8 cellular contexts compared by ENCODE assay signal in the genomic region with DNA sequence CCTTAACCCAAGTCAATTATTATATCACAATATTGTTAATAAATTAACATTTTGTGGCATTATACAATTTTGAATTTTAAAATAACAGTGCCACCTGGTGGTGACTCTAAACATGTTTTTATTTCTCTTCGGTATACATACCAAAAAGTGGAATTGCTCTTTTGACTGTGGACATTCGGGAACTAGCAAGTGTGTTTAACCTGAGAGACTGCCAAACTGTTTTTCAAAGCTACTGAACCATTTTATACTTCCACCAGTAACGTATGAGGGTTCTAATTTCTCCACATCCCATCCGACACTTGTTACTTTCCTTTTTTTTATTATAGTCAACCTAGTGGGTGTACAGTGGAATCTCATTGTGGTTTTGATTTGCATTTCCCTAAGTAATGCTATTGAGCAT. TPM values are rescaled to one million over a fixed set of nuclear protein-coding genes. Genes with fewer than 3 reads are reported as not detected.
DNase-seq lines count a peak whose midpoint lies in the region; ATAC-seq and TF ChIP-seq lines count a peak whose summit lies in the region.

No MANE protein-coding gene starts in this region.

- no peaks in the 10 kb centered on the region for H3K36me3 ChIP-seq in Panc1 (ENCODE audit: control insufficient read depth, insufficient read depth, low read length)
- H3K36me3 ChIP-seq in ovary, result no peaks in the 10 kb centered on the region

- POLR2A ChIA-PET in CD4-positive, alpha-beta T cell (lab: Charles Lee), result interaction anchor here (1.1 to 1.2 kb wide), 2 partner anchors 16 to 18 kb away, joined by 3 read pairs; partner anchors contain the start of gene HSDL2
- POLR2A ChIA-PET in Panc1 (lab: Charles Lee), result no interaction called here

- no peak overlapping the region for H3K4me3 ChIP-seq in Panc1 (ENCODE audit: low read depth in 2 of 2, low read length in 2 of 2)
- no peak overlapping the region for H3K4me3 ChIP-seq in ovary

- no peak for DNase-seq in CD4-positive, alpha-beta T cell
- DNase-seq in HFFc6, result peak; percentile 48
- no peak for DNase-seq in Panc1 (ENCODE audit: low read depth, low spot score)
- peak; percentile 64 to 78 for DNase-seq in erythroblast (lab: John Stamatoyannopoulos, UW)
- no peak for DNase-seq in ovary
- DNase-seq in mucosa of gallbladder (ENCODE audit: low spot score), result no peak

- CTCF ChIA-PET in CD4-positive, alpha-beta T cell (lab: Charles Lee), result interaction anchor here (0.6 to 4.0 kb wide), 6 partner anchors 18 to 287 kb away, joined by 3 to 21 read pairs (median 4); partner anchors contain the start of gene HSDL2
- CTCF ChIA-PET in Panc1 (lab: Charles Lee), result interaction anchor here (0.8 to 1.2 kb wide), 2 partner anchors 249 to 275 kb away, joined by 3 to 6 read pairs; no protein-coding TSS in a partner anchor

- H3K27me3 Mint-ChIP-seq in CD4-positive, alpha-beta T cell, result no peaks in the 10 kb centered on the region
- no peaks in the 10 kb centered on the region; the same call in 1 of the 2 replicates for H3K27me3 Mint-ChIP-seq in HFFc6 (ENCODE audit: insufficient read depth)

- intact Hi-C loops in CD4-positive, alpha-beta T cell (cut with DNase I, micrococcal nuclease), result loop anchor here (1.0 to 10.0 kb wide), 5 partner anchors 248 to 603 kb away; no protein-coding TSS in a partner anchor
- intact Hi-C loops in Panc1 (cut with micrococcal nuclease; ENCODE audit: unreplicated experiment) (no loop called here), ovary (cut with DNase I) (loop anchor here in 2 of 4 donors (5.0 to 10.0 kb wide), 2 partner anchors 264 to 267 kb away; no protein-coding TSS in a partner anchor)

- no peaks in the 10 kb centered on the region for H3K4me1 ChIP-seq in Panc1 (ENCODE audit: control insufficient read depth, insufficient read depth, low read length)
- H3K4me1 ChIP-seq in ovary (ENCODE audit: insufficient read depth), result no peaks in the 10 kb centered on the region

- no peak for TF ChIP-seq EP300 in ovary (IDR thresholded peaks at IDR 0.05)

- H3K27ac ChIP-seq in CD4-positive, alpha-beta T cell (ENCODE audit: low read depth, low read length), result no peak overlapping the region
- H3K27ac ChIP-seq in Panc1 (ENCODE audit: low read length), result no peak overlapping the region
- H3K27ac ChIP-seq in ovary, result no peak overlapping the region

- BruUV-seq in Panc1 (replicated peaks; lab: Mats Ljungman, UMichigan), result no TSS peak

- in situ Hi-C loops in Panc1 (cut with HindIII; ENCODE audit: low pct_unique_long_range_greater_than_20kb, low sequenced_read_pairs), result no loop called here

- TF ChIP-seq POLR2A in erythroblast (IDR thresholded peaks at IDR 0.05; ENCODE audit: low read length), result no peak
- no peak for TF ChIP-seq POLR2A in ovary (IDR thresholded peaks at IDR 0.05)

- peak; percentile 86 for TF ChIP-seq CTCF in CD4-positive, alpha-beta T cell (IDR thresholded peaks at IDR 0.05)
- TF ChIP-seq CTCF in HFFc6 (IDR thresholded peaks at IDR 0.05), result peak; percentile 90
- peak; percentile 38; the same call in 1 of the 2 replicates for TF ChIP-seq CTCF in Panc1 (IDR thresholded peaks at IDR 0.05)
- peak; percentile 18 to 66 (median 65) for TF ChIP-seq CTCF in ovary (IDR thresholded peaks at IDR 0.05)

- H3K27me3 ChIP-seq in CD4-positive, alpha-beta T cell (ENCODE audit: control insufficient read depth, insufficient read depth, low read length), result no peaks in the 10 kb centered on the region
- H3K27me3 ChIP-seq in Panc1 (ENCODE audit: control insufficient read depth, insufficient read depth, low read length) (no peaks in the 10 kb centered on the region), ovary (no peaks in the 10 kb centered on the region)

- no peaks in the 10 kb centered on the region for H3K9me3 ChIP-seq in CD4-positive, alpha-beta T cell (ENCODE audit: control insufficient read depth, low read length)
- H3K9me3 ChIP-seq in Panc1 (ENCODE audit: control insufficient read depth, insufficient read depth, low read depth, low read length) (no peaks in the 10 kb centered on the region), ovary (no peaks in the 10 kb centered on the region)

- no peak for ATAC-seq in CD4-positive, alpha-beta T cell (ENCODE audit: poor library complexity)
- ATAC-seq in Panc1 (peak; percentile 51; the same call in 1 of the 2 replicates), HG03439 (IDR thresholded peaks at IDR 0.05; ENCODE audit: unreplicated experiment) (no peak), GM21576 (IDR thresholded peaks at IDR 0.05; ENCODE audit: unreplicated experiment) (no peak)

- H3K9me3 Mint-ChIP-seq in CD4-positive, alpha-beta T cell, result peaks cover 5% of the 10 kb centered on the region
- H3K9me3 Mint-ChIP-seq in HFFc6, result peaks cover 5% of the 10 kb centered on the region; the same call in 1 of the 2 replicates

- no peak overlapping the region for H3K27ac Mint-ChIP-seq in CD4-positive, alpha-beta T cell
- no peak overlapping the region for H3K27ac Mint-ChIP-seq in HFFc6

- H3K4me3 Mint-ChIP-seq in CD4-positive, alpha-beta T cell, result no peak overlapping the region
- peak overlapping the region; percentile 66 for H3K4me3 Mint-ChIP-seq in HFFc6

- WGBS in ovary, 3 donors, result 10 to 15% (median 13%) methylated on average over 4 of the region's 4 CpGs

- H3K36me3 Mint-ChIP-seq in CD4-positive, alpha-beta T cell (ENCODE audit: low read depth), result no peaks in the 10 kb centered on the region
- no peaks in the 10 kb centered on the region for H3K36me3 Mint-ChIP-seq in HFFc6 (ENCODE audit: low read depth)

- peaks cover 4% of the 10 kb centered on the region for H3K4me1 Mint-ChIP-seq in CD4-positive, alpha-beta T cell (ENCODE audit: low read depth)
- peaks cover 13% of the 10 kb centered on the region for H3K4me1 Mint-ChIP-seq in HFFc6 (ENCODE audit: low read depth)

RNA-seq across cellular contexts. Expression of gene HSDL2, which starts 18.3 kb away (rescaled TPM):
- 1 to 10 TPM; 3.8 to 4.9 TPM for total RNA-seq in CD4-positive, alpha-beta T cell
- total RNA-seq in HFFc6 (2021; fragmentation: NEBNext Ultra II Directional; extraction: Animal tissue kit (Norgen Biotek cat#: 25700)), result 10 to 100 TPM; 31.7 to 38.6 (median 33.5) TPM
- 32.2 TPM for total RNA-seq in Panc1 (2021; ENCODE audit: unreplicated experiment)
- polyA plus RNA-seq in Panc1 (2012; ENCODE audit: insufficient read length), result 26.0 TPM
- 10 to 100 TPM; 44.8 to 79.9 (median 66.1) TPM for total RNA-seq in ovary
- polyA plus RNA-seq in ovary, result 10 to 100 TPM; 51.9 to 71.6 TPM
- 40.3 TPM for total RNA-seq in mucosa of gallbladder

RNA-seq across cellular contexts. Expression of gene PTBP3, which starts 28.2 kb away (rescaled TPM):
- total RNA-seq in CD4-positive, alpha-beta T cell, result 100 to 1,000 TPM in 1 of 2 experiments, 10 to 100 TPM in 1; 100.0 to 110 TPM
- total RNA-seq in HFFc6 (2021; fragmentation: NEBNext Ultra II Directional; extraction: Animal tissue kit (Norgen Biotek cat#: 25700)), result 10 to 100 TPM; 31.1 to 52.5 (median 39.7) TPM
- 82.5 TPM for total RNA-seq in Panc1 (2021; ENCODE audit: unreplicated experiment)
- 18.1 TPM for polyA plus RNA-seq in Panc1 (2012; ENCODE audit: insufficient read length)
- 10 to 100 TPM; 27.7 to 40.2 (median 32.3) TPM for total RNA-seq in ovary
- polyA plus RNA-seq in ovary, result 10 to 100 TPM in 1 of 2 donors, 1 to 10 TPM in 1; 9.4 to 29.3 TPM
- 65.2 TPM for total RNA-seq in mucosa of gallbladder

Comparison
In these comparisons a context has a peak if more than half of its experiments do, and no peak if none do; other contexts are left out.
1. DNase-seq: peak in HFFc6 (single experiment) and erythroblast (2 of 2); none in CD4-positive, alpha-beta T cell (0 of 10), Panc1 (single experiment), ovary (0 of 5) and mucosa of gallbladder (single experiment).
2. CTCF ChIP-seq: peak in every context shown above with its lines; median percentile 90 in HFFc6; 86 in CD4-positive, alpha-beta T cell; 65 in ovary; 38 in Panc1.